Comparison of ENCODE assay signal across 8 cellular contexts in genomic region chr10:27155073-27155754, GRCh38.
DNase-seq lines count a peak whose midpoint lies in the region; ATAC-seq and TF ChIP-seq lines count a peak whose summit lies in the region.

MASTL (plus strand) TSS chr10:27155352; CDS start chr10:27155427, 75 bp downstream.

- no peak for TF ChIP-seq CTCF in RWPE2 (IDR thresholded peaks at IDR 0.05; ENCODE audit: poor library complexity, severe bottlenecking)
- TF ChIP-seq CTCF in nephron progenitor cell (IDR thresholded peaks at IDR 0.05): no peak

- H3K27me3 Mint-ChIP-seq in nephron progenitor cell (ENCODE audit: low read depth, poor library complexity): peaks cover 3% of the 10 kb centered on the region
- H3K27me3 Mint-ChIP-seq in stimulated activated naive CD8-positive, alpha-beta T cell treated with anti-CD3 and anti-CD28 coated beads, Interleukin-15, Interleukin-2, amounts not matched to agents 100 ng/mL and 50 ng/mL, for 24 hours: no peaks in the 10 kb centered on the region

- H3K4me3 ChIP-seq in RWPE2 (ENCODE audit: severe bottlenecking): peak within 1 kb of the TSS; percentile 78

- DNase-seq in ELR (ENCODE audit: low read depth) (peak; percentile 95), RWPE2 (ENCODE audit: low spot score) (peak; percentile 88), activated gamma-delta T cell (lab: John Stamatoyannopoulos, UW) (peak; percentile 94), fibroblast of the conjunctiva (ENCODE audit: low read depth) (peak; percentile 89), nephron progenitor cell (peak; percentile 88)

- H3K4me3 Mint-ChIP-seq in nephron progenitor cell: peak within 1 kb of the TSS; percentile 100
- peak within 1 kb of the TSS; percentile 93 for H3K4me3 Mint-ChIP-seq in stimulated activated naive CD8-positive, alpha-beta T cell treated with anti-CD3 and anti-CD28 coated beads, Interleukin-15, Interleukin-2, amounts not matched to agents 100 ng/mL and 50 ng/mL, for 24 hours

- peaks cover 11% of the 10 kb centered on the region for H3K4me1 ChIP-seq in RWPE2 (ENCODE audit: insufficient read depth, poor library complexity, severe bottlenecking)

- H3K27ac ChIP-seq in KOPT-K1 (ENCODE audit: low read depth, low read length, poor library complexity, severe bottlenecking): peak within 1 kb of the TSS; percentile 93
- peak within 1 kb of the TSS; percentile 88 for H3K27ac ChIP-seq in RWPE2 (ENCODE audit: poor library complexity, severe bottlenecking)

- peak within 1 kb of the TSS; percentile 100 for H3K27ac Mint-ChIP-seq in nephron progenitor cell
- H3K27ac Mint-ChIP-seq in stimulated activated naive CD8-positive, alpha-beta T cell treated with anti-CD3 and anti-CD28 coated beads, Interleukin-15, Interleukin-2, amounts not matched to agents 100 ng/mL and 50 ng/mL, for 24 hours: peak within 1 kb of the TSS; percentile 100

- ATAC-seq in GM21825 (IDR thresholded peaks at IDR 0.05; ENCODE audit: unreplicated experiment) (peak; percentile 81), RWPE2 (ENCODE audit: low read depth) (peak; percentile 79)

- H3K36me3 ChIP-seq in KOPT-K1 (ENCODE audit: insufficient read depth, low read length): peaks cover 47% of the 10 kb centered on the region
- peaks cover 40% of the 10 kb centered on the region for H3K36me3 ChIP-seq in RWPE2 (ENCODE audit: low read depth)

- H3K9me3 Mint-ChIP-seq in nephron progenitor cell: no peaks in the 10 kb centered on the region
- H3K9me3 Mint-ChIP-seq in stimulated activated naive CD8-positive, alpha-beta T cell treated with anti-CD3 and anti-CD28 coated beads, Interleukin-15, Interleukin-2, amounts not matched to agents 100 ng/mL and 50 ng/mL, for 24 hours: no peaks in the 10 kb centered on the region

- peaks cover 42% of the 10 kb centered on the region for H3K36me3 Mint-ChIP-seq in nephron progenitor cell (ENCODE audit: low read depth)
- peaks cover 52% of the 10 kb centered on the region for H3K36me3 Mint-ChIP-seq in stimulated activated naive CD8-positive, alpha-beta T cell treated with anti-CD3 and anti-CD28 coated beads, Interleukin-15, Interleukin-2, amounts not matched to agents 100 ng/mL and 50 ng/mL, for 24 hours (ENCODE audit: low read depth)

- no peaks in the 10 kb centered on the region for H3K27me3 ChIP-seq in RWPE2 (ENCODE audit: insufficient read depth, poor library complexity, severe bottlenecking)

- H3K4me1 Mint-ChIP-seq in nephron progenitor cell: peaks cover 50% of the 10 kb centered on the region
- peaks cover 57% of the 10 kb centered on the region for H3K4me1 Mint-ChIP-seq in stimulated activated naive CD8-positive, alpha-beta T cell treated with anti-CD3 and anti-CD28 coated beads, Interleukin-15, Interleukin-2, amounts not matched to agents 100 ng/mL and 50 ng/mL, for 24 hours (ENCODE audit: low read depth)

- H3K9me3 ChIP-seq in KOPT-K1 (ENCODE audit: insufficient read depth, low read length, poor library complexity, severe bottlenecking): no peaks in the 10 kb centered on the region
- H3K9me3 ChIP-seq in RWPE2 (ENCODE audit: severe bottlenecking): no peaks in the 10 kb centered on the region

Comparison
In these comparisons a context has a peak if more than half of its experiments do, and no peak if none do; other contexts are left out.
1. Peak in every context shown above with its lines: DNase-seq, ATAC-seq, H3K4me3 ChIP-seq and H3K27ac ChIP-seq.